In genomic region chr14:33792387-33793368, GRCh38 we compare ENCODE assay signal across 8 cellular contexts.
DNase-seq lines count a peak whose midpoint lies in the region; ATAC-seq, FAIRE-seq and TF ChIP-seq lines count a peak whose summit lies in the region.

No MANE protein-coding gene starts in this region.

- peak; percentile 13 to 56 (median 34) for DNase-seq in CD8-positive, alpha-beta memory T cell
- DNase-seq in M059J (ENCODE audit: low read depth) = peak; percentile 77
- peak; percentile 75 for DNase-seq in SHP77 treated with DMSO at 0.1 percent for 48 hours (lab: John Stamatoyannopoulos, UW)
- peak; percentile 73 for DNase-seq in activated naive CD4-positive, alpha-beta T cell treated with Interleukin-2 at 50 U/mL for 16 hours
- DNase-seq in frontal cortex (ENCODE audit: low spot score in 2 of 2) = peak; percentile 69 to 70
- peak; percentile 61 for DNase-seq in occipital lobe (lab: John Stamatoyannopoulos, UW)
- DNase-seq in suprapubic skin (ENCODE audit: low spot score in 2 of 2) = peak; percentile 77 to 87

- H3K36me3 Mint-ChIP-seq in CD8-positive, alpha-beta memory T cell = no peaks in the 10 kb centered on the region

- no peak for TF ChIP-seq EP300 in suprapubic skin (IDR thresholded peaks at IDR 0.05)

- CTCF ChIA-PET in CD8-positive, alpha-beta memory T cell (lab: Charles Lee) = interaction anchor here (0.7 to 1.4 kb wide), 8 partner anchors 8 to 306 kb away, joined by 3 to 11 read pairs (median 4); no protein-coding TSS in a partner anchor

- ATAC-seq in GM21515 (IDR thresholded peaks at IDR 0.05; ENCODE audit: unreplicated experiment) = peak; percentile 60

- peaks cover 6 to 28% of the 10 kb centered on the region in 2 donors for H3K27me3 Mint-ChIP-seq in CD8-positive, alpha-beta memory T cell

- H3K27ac Mint-ChIP-seq in CD8-positive, alpha-beta memory T cell = peak overlapping the region in 1 of 8 donors; percentile 63

- TF ChIP-seq CTCF in suprapubic skin (IDR thresholded peaks at IDR 0.05) = peak; percentile 77 to 85

- peaks cover 12 to 21% (median 18%) of the 10 kb centered on the region in 3 donors for H3K4me1 Mint-ChIP-seq in CD8-positive, alpha-beta memory T cell

- H3K36me3 ChIP-seq in CD8-positive, alpha-beta memory T cell (ENCODE audit: insufficient read depth, low read length) = no peaks in the 10 kb centered on the region
- H3K36me3 ChIP-seq in suprapubic skin = no peaks in the 10 kb centered on the region

- no peak for FAIRE-seq in frontal cortex (lab: Jason Lieb, UNC)

- H3K27me3 ChIP-seq in CD8-positive, alpha-beta memory T cell (ENCODE audit: insufficient read depth, low read length, poor library complexity, severe bottlenecking) = no peaks in the 10 kb centered on the region
- no peaks in the 10 kb centered on the region for H3K27me3 ChIP-seq in suprapubic skin

- no peak for TF ChIP-seq POLR2A in suprapubic skin (IDR thresholded peaks at IDR 0.05)

- no peak overlapping the region for H3K27ac ChIP-seq in CD8-positive, alpha-beta memory T cell (ENCODE audit: low read depth, low read length)
- H3K27ac ChIP-seq in suprapubic skin = no peak overlapping the region

- no peaks in the 10 kb centered on the region for H3K9me3 Mint-ChIP-seq in CD8-positive, alpha-beta memory T cell

- WGBS in suprapubic skin = 9% methylated on average over 19 of the region's 19 CpGs

- H3K4me3 ChIP-seq in CD8-positive, alpha-beta memory T cell (ENCODE audit: low read length) = no peak overlapping the region
- peak overlapping the region; percentile 24 for H3K4me3 ChIP-seq in suprapubic skin

- no peaks in the 10 kb centered on the region for H3K9me3 ChIP-seq in CD8-positive, alpha-beta memory T cell (ENCODE audit: low read length)
- no peaks in the 10 kb centered on the region for H3K9me3 ChIP-seq in suprapubic skin

- POLR2A ChIA-PET in CD8-positive, alpha-beta memory T cell (lab: Charles Lee) = no interaction called here

- H3K4me1 ChIP-seq in CD8-positive, alpha-beta memory T cell (ENCODE audit: insufficient read depth, low read length) = peaks cover 6% of the 10 kb centered on the region
- H3K4me1 ChIP-seq in suprapubic skin = peaks cover 12% of the 10 kb centered on the region

- H3K4me3 Mint-ChIP-seq in CD8-positive, alpha-beta memory T cell = peak overlapping the region in 6 of 7 donors; percentile 46 to 74 (median 63)
